Comparison of ENCODE assay signal across 28 cellular contexts in genomic region chr6:110103260-110103659, GRCh38.
"Had no signal": no experiment of that assay in that cellular context is flagged by ENCODE, and none has a peak within 500 bp of the region (broad histone marks: within the 10 kb centered on the region; RNA-seq: fewer than 3 reads in every experiment).

No MANE protein-coding gene starts in this region.

- H3K9me3 ChIP-seq: ascending aorta, body of pancreas had no signal

- H3K27ac ChIP-seq: ascending aorta had no signal

- ATAC-seq: activated CD8-positive, alpha-beta T cell treated with anti-CD3 and anti-CD28 coated beads, Interleukin-2, amount 10 ng/mL, durations not matched to agents 7 days and 5 days; activated naive CD8-positive, alpha-beta T cell treated with anti-CD3 and anti-CD28 coated beads, Interleukin-2, amount 50 U/mL, for 24 hours; PC-3; T-helper 17 cell had no signal

- H3K27me3 Mint-ChIP-seq: activated B cell treated with CpG ODN at 0.5 μM for 24 hours; activated naive CD8-positive, alpha-beta T cell treated with anti-CD3 and anti-CD28 coated beads, Interleukin-2, amount 50 U/mL, for 24 hours; T-helper 17 cell had no signal

- H3K4me3 Mint-ChIP-seq: activated B cell treated with CpG ODN at 0.5 μM for 24 hours; activated CD8-positive, alpha-beta T cell treated with anti-CD3 and anti-CD28 coated beads, Interleukin-2, amount 10 ng/mL, durations not matched to agents 7 days and 5 days; activated naive CD8-positive, alpha-beta T cell treated with anti-CD3 and anti-CD28 coated beads, Interleukin-2, amount 50 U/mL, for 24 hours; central memory CD8-positive, alpha-beta T cell; T-helper 17 cell had no signal

- H3K27me3 ChIP-seq: ascending aorta, body of pancreas had no signal

- H3K4me1 Mint-ChIP-seq: activated naive CD8-positive, alpha-beta T cell treated with anti-CD3 and anti-CD28 coated beads, Interleukin-2, amount 50 U/mL, for 24 hours; central memory CD8-positive, alpha-beta T cell; T-helper 17 cell had no signal

- H3K9me3 Mint-ChIP-seq: activated B cell treated with CpG ODN at 0.5 μM for 24 hours; activated naive CD4-positive, alpha-beta T cell treated with anti-CD3 and anti-CD28 coated beads, Interleukin-2, amount 50 U/mL, for 72 hours; activated naive CD8-positive, alpha-beta T cell treated with anti-CD3 and anti-CD28 coated beads, Interleukin-2, amount 50 U/mL, for 24 hours; central memory CD8-positive, alpha-beta T cell had no signal

- H3K27ac Mint-ChIP-seq: activated B cell treated with CpG ODN at 0.5 μM for 24 hours; activated CD8-positive, alpha-beta T cell treated with anti-CD3 and anti-CD28 coated beads, Interleukin-2, amount 10 ng/mL, durations not matched to agents 7 days and 5 days; activated naive CD4-positive, alpha-beta T cell treated with anti-CD3 and anti-CD28 coated beads, Interleukin-2, amount 50 U/mL, for 72 hours; activated naive CD8-positive, alpha-beta T cell treated with anti-CD3 and anti-CD28 coated beads, Interleukin-2, amount 50 U/mL, for 24 hours; T-helper 17 cell had no signal

- H3K4me3 ChIP-seq: ascending aorta, body of pancreas had no signal

- DNase-seq: activated B cell treated with CpG ODN at 0.5 μM for 24 hours; activated CD4-positive, alpha-beta T cell treated with anti-CD3 and anti-CD28 coated beads for 1 hour; activated CD4-positive, alpha-beta T cell treated with anti-CD3 and anti-CD28 coated beads, Interleukin-2, amount 50 U/mL, for 4 hours; activated CD8-positive, alpha-beta memory T cell treated with anti-CD3 and anti-CD28 coated beads, Interleukin-2, amount 50 U/mL, for 48 hours; activated CD8-positive, alpha-beta T cell treated with anti-CD3 and anti-CD28 coated beads, Interleukin-2, amount 10 ng/mL, durations not matched to agents 7 days and 5 days; activated effector memory CD4-positive, alpha-beta T cell treated with Interleukin-2 at 50 U/mL for 16 hours; activated naive CD4-positive, alpha-beta T cell treated with Interleukin-2 at 50 U/mL for 16 hours; activated naive CD8-positive, alpha-beta T cell treated with anti-CD3 and anti-CD28 coated beads, Interleukin-2, amount 50 U/mL, for 24 hours; activated T-cell treated with anti-CD3 and anti-CD28 coated beads, Interleukin-2, amount 50 U/mL, for 1 hour; amniotic stem cell; body of pancreas; IMR-90; KBM-7; MV-4-11; NCI-H1092 treated with DMSO at 0.1 percent for 48 hours; NCI-H1417 treated with DMSO at 0.1 percent for 48 hours; NCI-H1694; NCI-H2029; NCI-H2107; NCI-H446; NCI-H524; PC-3; SHP77 treated with DMSO at 0.1 percent for 48 hours; T-helper 17 cell; T-helper 9 cell had no signal

- H3K4me1 ChIP-seq: ascending aorta had no signal

- H3K36me3 Mint-ChIP-seq: activated naive CD4-positive, alpha-beta T cell treated with anti-CD3 and anti-CD28 coated beads, Interleukin-2, amount 50 U/mL, for 72 hours had no signal
